ENCODE assay signal across 25 cellular contexts in the genomic region with DNA sequence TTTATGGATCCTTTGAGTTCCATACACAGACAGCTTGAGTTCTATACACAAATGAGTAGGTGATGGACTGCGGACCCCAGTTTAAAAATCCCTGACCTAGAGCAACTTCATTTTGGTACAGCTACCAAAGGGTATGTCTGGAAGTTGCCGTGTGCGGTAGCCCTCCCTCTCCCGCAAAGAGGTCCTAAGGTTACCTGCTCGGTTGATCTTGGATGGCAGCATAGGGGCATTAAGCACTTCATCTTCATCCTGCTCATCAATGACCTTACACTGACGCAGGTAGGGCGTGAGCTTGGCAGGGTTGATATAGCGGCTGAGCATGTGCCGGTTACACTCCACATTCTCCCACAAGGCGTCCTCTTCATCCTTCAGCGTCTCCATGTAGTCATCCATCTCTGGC.
DNase-seq lines count a peak whose midpoint lies in the region; ATAC-seq and TF ChIP-seq lines count a peak whose summit lies in the region.
"Had no signal": no experiment of that assay in that cellular context is flagged by ENCODE, and none has a peak within 500 bp of the region (broad histone marks: within the 10 kb centered on the region; RNA-seq: fewer than 3 reads in every experiment).

No MANE protein-coding gene starts in this region.

- H3K27ac Mint-ChIP-seq in activated naive CD4-positive, alpha-beta T cell treated with anti-CD3 and anti-CD28 coated beads, Interleukin-2, amount 50 U/mL, for 24 hours = peak overlapping the region; percentile 25
- H3K27ac Mint-ChIP-seq in activated CD8-positive, alpha-beta memory T cell treated with anti-CD3 and anti-CD28 coated beads, Interleukin-2, amount 10 ng/mL, durations not matched to agents 7 days and 5 days = no peak overlapping the region
- H3K27ac Mint-ChIP-seq: activated T-cell treated with anti-CD3 and anti-CD28 coated beads, Interleukin-2, amount 50 U/mL, for 72 hours had no signal

- H3K4me1 ChIP-seq in suprapubic skin = no peaks in the 10 kb centered on the region
- H3K4me1 ChIP-seq: Peyer's patch, right atrium auricular region, SJCRH30 had no signal

- H3K9me3 Mint-ChIP-seq in activated naive CD4-positive, alpha-beta T cell treated with anti-CD3 and anti-CD28 coated beads, Interleukin-2, amount 50 U/mL, for 24 hours = peaks cover 12% of the 10 kb centered on the region
- peaks cover 14% of the 10 kb centered on the region for H3K9me3 Mint-ChIP-seq in activated CD8-positive, alpha-beta memory T cell treated with anti-CD3 and anti-CD28 coated beads, Interleukin-2, amount 10 ng/mL, durations not matched to agents 7 days and 5 days (ENCODE audit: low read depth)

- H3K27me3 Mint-ChIP-seq in activated naive CD4-positive, alpha-beta T cell treated with anti-CD3 and anti-CD28 coated beads, Interleukin-2, amount 50 U/mL, for 24 hours = no peaks in the 10 kb centered on the region
- H3K27me3 Mint-ChIP-seq in activated CD8-positive, alpha-beta memory T cell treated with anti-CD3 and anti-CD28 coated beads, Interleukin-2, amount 10 ng/mL, durations not matched to agents 7 days and 5 days = no peaks in the 10 kb centered on the region

- no peak overlapping the region for H3K4me3 ChIP-seq in suprapubic skin
- H3K4me3 ChIP-seq: BLaER1 treated with 17β-estradiol and CSF1 and Interleukin-3, amounts not matched to agents 10 nM and 100 nM; Peyer's patch; right atrium auricular region; SJCRH30; spleen had no signal

- no peak for DNase-seq in activated naive CD4-positive, alpha-beta T cell (lab: John Stamatoyannopoulos, UW)
- DNase-seq in activated CD8-positive, alpha-beta memory T cell treated with anti-CD3 and anti-CD28 coated beads, Interleukin-2, amount 10 ng/mL, durations not matched to agents 7 days and 5 days = peak; percentile 33
- DNase-seq in mesenteric fat pad (ENCODE audit: low spot score) (peak; percentile 18), suprapubic skin (ENCODE audit: low spot score in 2 of 2) (peak; percentile 10 to 28), midbrain (lab: John Stamatoyannopoulos, UW) (no peak), HT-29 (ENCODE audit: low spot score) (no peak)
- DNase-seq: activated T-cell treated with anti-CD3 and anti-CD28 coated beads, Interleukin-2, amount 50 U/mL, for 72 hours; central memory CD4-positive, alpha-beta T cell; dermis blood vessel endothelial cell; DND-41; NCI-H1417; NCI-H2081 treated with DMSO at 0.1 percent for 48 hours; NCI-H226; NCI-H69; SJCRH30; spleen; T1000 had no signal

- CTCF ChIA-PET in activated CD8-positive, alpha-beta memory T cell treated with anti-CD3 and anti-CD28 coated beads, Interleukin-2, amount 10 ng/mL, durations not matched to agents 7 days and 5 days (lab: Charles Lee) = interaction anchor here (0.7 to 1.3 kb wide), 2 partner anchors 9 to 37 kb away, joined by 3 read pairs; no protein-coding TSS in a partner anchor

- peaks cover 60% of the 10 kb centered on the region for H3K36me3 Mint-ChIP-seq in activated naive CD4-positive, alpha-beta T cell treated with anti-CD3 and anti-CD28 coated beads, Interleukin-2, amount 50 U/mL, for 24 hours
- H3K36me3 Mint-ChIP-seq in activated CD8-positive, alpha-beta memory T cell treated with anti-CD3 and anti-CD28 coated beads, Interleukin-2, amount 10 ng/mL, durations not matched to agents 7 days and 5 days = peaks cover 89% of the 10 kb centered on the region

- H3K27me3 ChIP-seq in suprapubic skin = peaks cover 16% of the 10 kb centered on the region
- H3K27me3 ChIP-seq: BLaER1 treated with 17β-estradiol and CSF1 and Interleukin-3, amounts not matched to agents 10 nM and 100 nM; Peyer's patch; right atrium auricular region; spleen had no signal

- H3K27ac ChIP-seq in suprapubic skin = no peak overlapping the region
- H3K27ac ChIP-seq: BLaER1 treated with 17β-estradiol and CSF1 and Interleukin-3, amounts not matched to agents 10 nM and 100 nM; KMS-11; Peyer's patch; right atrium auricular region; SJCRH30; spleen had no signal

- TF ChIP-seq EP300 in suprapubic skin (IDR thresholded peaks at IDR 0.05) = no peak

- H3K9me3 ChIP-seq in suprapubic skin = peaks cover 4% of the 10 kb centered on the region
- H3K9me3 ChIP-seq: Peyer's patch had no signal

- no peaks in the 10 kb centered on the region for H3K36me3 ChIP-seq in suprapubic skin
- H3K36me3 ChIP-seq: Peyer's patch, right atrium auricular region, SJCRH30 had no signal

- H3K4me1 Mint-ChIP-seq in activated naive CD4-positive, alpha-beta T cell treated with anti-CD3 and anti-CD28 coated beads, Interleukin-2, amount 50 U/mL, for 24 hours = peaks cover 43% of the 10 kb centered on the region
- peaks cover 47% of the 10 kb centered on the region for H3K4me1 Mint-ChIP-seq in activated CD8-positive, alpha-beta memory T cell treated with anti-CD3 and anti-CD28 coated beads, Interleukin-2, amount 10 ng/mL, durations not matched to agents 7 days and 5 days
- H3K4me1 Mint-ChIP-seq: neural crest cell had no signal

- no peak for ATAC-seq in activated CD8-positive, alpha-beta memory T cell treated with anti-CD3 and anti-CD28 coated beads, Interleukin-2, amount 10 ng/mL, durations not matched to agents 7 days and 5 days
- ATAC-seq in HG03097 (IDR thresholded peaks at IDR 0.05; ENCODE audit: low FRiP score, unreplicated experiment) = no peak
- ATAC-seq: activated T-cell treated with anti-CD3 and anti-CD28 coated beads, Interleukin-2, amount 50 U/mL, for 72 hours; HCT116 had no signal

- 94% methylated on average over 11 of the region's 11 CpGs for WGBS in suprapubic skin

- no peak overlapping the region for H3K4me3 Mint-ChIP-seq in activated naive CD4-positive, alpha-beta T cell treated with anti-CD3 and anti-CD28 coated beads, Interleukin-2, amount 50 U/mL, for 24 hours
- no peak overlapping the region for H3K4me3 Mint-ChIP-seq in activated CD8-positive, alpha-beta memory T cell treated with anti-CD3 and anti-CD28 coated beads, Interleukin-2, amount 10 ng/mL, durations not matched to agents 7 days and 5 days
- H3K4me3 Mint-ChIP-seq: activated T-cell treated with anti-CD3 and anti-CD28 coated beads, Interleukin-2, amount 50 U/mL, for 72 hours; neural crest cell had no signal

- TF ChIP-seq POLR2A in suprapubic skin (IDR thresholded peaks at IDR 0.05) = no peak

- no peak for TF ChIP-seq CTCF in suprapubic skin (IDR thresholded peaks at IDR 0.05)

Comparison
In these comparisons a context has a peak if more than half of its experiments do, and no peak if none do; other contexts are left out.
1. DNase-seq: peak in activated CD8-positive, alpha-beta memory T cell treated with anti-CD3 and anti-CD28 coated beads, Interleukin-2, amount 10 ng/mL, durations not matched to agents 7 days and 5 days (single experiment), mesenteric fat pad (single experiment) and suprapubic skin (2 of 2); none in activated naive CD4-positive, alpha-beta T cell (0 of 4), midbrain (single experiment) and HT-29 (single experiment).